In genomic region chr12:50979369-50980052, GRCh38 we compare ENCODE assay signal across 12 cellular contexts. TPM values are rescaled to one million over a fixed set of nuclear protein-coding genes. Genes with fewer than 3 reads are reported as not detected.
DNase-seq lines count a peak whose midpoint lies in the region; ATAC-seq and TF ChIP-seq lines count a peak whose summit lies in the region.
"Had no signal": no experiment of that assay in that cellular context is flagged by ENCODE, and none has a peak within 500 bp of the region (broad histone marks: within the 10 kb centered on the region; RNA-seq: fewer than 3 reads in every experiment).

No MANE protein-coding gene starts in this region.

- H3K9me2 ChIP-seq in GM23248 (ENCODE audit: insufficient read depth), result no peaks in the 10 kb centered on the region

- no peaks in the 10 kb centered on the region for H3K36me3 ChIP-seq in CD8-positive, alpha-beta memory T cell (ENCODE audit: insufficient read depth, low read length)
- H3K36me3 ChIP-seq in GM23248 (ENCODE audit: low read depth), result 0 out of 2 replicates have a peak, but pooled peaks cover 2% of the 10 kb centered on the region

- peak; percentile 48 for DNase-seq in GM13977 (ENCODE audit: low spot score)
- no peak for DNase-seq in nephron progenitor cell
- no peak for DNase-seq in G401 (ENCODE audit: low spot score)
- no peak for DNase-seq in glomerular visceral epithelial cell (ENCODE audit: extremely low spot score)
- DNase-seq in CD8-positive, alpha-beta memory T cell, result no peak
- DNase-seq in GM23248, result no peak
- DNase-seq: DMS79, NCI-H1048 had no signal

- H3K27ac Mint-ChIP-seq in T-helper 1 cell treated with Interleukin-12 subunit alpha and Interleukin-12 subunit beta and Interleukin-4 antibody, amounts not matched to agents 30 μg/mL and 1 μg/mL, for 36 hours, result peak overlapping the region; percentile 97
- H3K27ac Mint-ChIP-seq in nephron progenitor cell, result peak overlapping the region; percentile 64
- peak overlapping the region in 4 of 8 donors; percentile 7 to 70 (median 50) for H3K27ac Mint-ChIP-seq in CD8-positive, alpha-beta memory T cell

- H3K27me3 Mint-ChIP-seq in T-helper 1 cell treated with Interleukin-12 subunit alpha and Interleukin-12 subunit beta and Interleukin-4 antibody, amounts not matched to agents 30 μg/mL and 1 μg/mL, for 36 hours (ENCODE audit: low read depth), result no peaks in the 10 kb centered on the region
- no peaks in the 10 kb centered on the region for H3K27me3 Mint-ChIP-seq in nephron progenitor cell (ENCODE audit: low read depth, poor library complexity)
- no peaks in the 10 kb centered on the region for H3K27me3 Mint-ChIP-seq in CD8-positive, alpha-beta memory T cell

- ATAC-seq in GM19468 (IDR thresholded peaks at IDR 0.05; ENCODE audit: extremely low read depth, unreplicated experiment), result peak; percentile 63

- POLR2A ChIA-PET in CD8-positive, alpha-beta memory T cell (lab: Charles Lee), result interaction anchor here (0.6 kb wide), 1 partner anchor 99 kb away, joined by 8 read pairs; no protein-coding TSS in a partner anchor

- no peak overlapping the region for H3K27ac ChIP-seq in CD8-positive, alpha-beta memory T cell (ENCODE audit: low read depth, low read length)
- H3K27ac ChIP-seq in GM23248, result no peak overlapping the region

- H3K36me3 Mint-ChIP-seq in T-helper 1 cell treated with Interleukin-12 subunit alpha and Interleukin-12 subunit beta and Interleukin-4 antibody, amounts not matched to agents 30 μg/mL and 1 μg/mL, for 36 hours (ENCODE audit: low read depth), result peaks cover 36% of the 10 kb centered on the region
- peaks cover 44% of the 10 kb centered on the region for H3K36me3 Mint-ChIP-seq in nephron progenitor cell (ENCODE audit: low read depth)
- H3K36me3 Mint-ChIP-seq in CD8-positive, alpha-beta memory T cell, result peaks cover 0 to 31% (median 11%) of the 10 kb centered on the region in 3 donors

- no peaks in the 10 kb centered on the region for H3K27me3 ChIP-seq in CD8-positive, alpha-beta memory T cell (ENCODE audit: insufficient read depth, low read length, poor library complexity, severe bottlenecking)
- no peaks in the 10 kb centered on the region for H3K27me3 ChIP-seq in GM23248 (replicated peaks; ENCODE audit: insufficient read depth)

- in situ Hi-C loops in GM13977 (cut with MboI; ENCODE audit: low pct_unique_long_range_greater_than_20kb, low sequenced_read_pairs, unreplicated experiment), result loop anchor here (10.0 kb wide), 1 partner anchor 155 kb away; no protein-coding TSS in a partner anchor
- in situ Hi-C loops in G401 (cut with HindIII; ENCODE audit: low sequenced_read_pairs), result no loop called here
- in situ Hi-C loops in GM23248 (cut with MboI), result no loop called here

- no peak overlapping the region for H3K4me3 ChIP-seq in CD8-positive, alpha-beta memory T cell (ENCODE audit: low read length)
- H3K4me3 ChIP-seq in GM23248, result no peak overlapping the region

- peaks cover 8% of the 10 kb centered on the region for H3F3A ChIP-seq in GM23248 (ENCODE audit: insufficient read depth)

- peak overlapping the region; percentile 62 for H3K4me3 Mint-ChIP-seq in T-helper 1 cell treated with Interleukin-12 subunit alpha and Interleukin-12 subunit beta and Interleukin-4 antibody, amounts not matched to agents 30 μg/mL and 1 μg/mL, for 36 hours
- no peak overlapping the region for H3K4me3 Mint-ChIP-seq in nephron progenitor cell
- H3K4me3 Mint-ChIP-seq in CD8-positive, alpha-beta memory T cell, result no peak overlapping the region

- no peak overlapping the region for H3K4me2 ChIP-seq in GM23248 (ENCODE audit: unreplicated experiment)

- H3K9me3 ChIP-seq in CD8-positive, alpha-beta memory T cell (ENCODE audit: low read length), result no peaks in the 10 kb centered on the region
- no peaks in the 10 kb centered on the region for H3K9me3 ChIP-seq in GM23248 (ENCODE audit: low read depth)

- peaks cover 32% of the 10 kb centered on the region for H3K4me1 Mint-ChIP-seq in T-helper 1 cell treated with Interleukin-12 subunit alpha and Interleukin-12 subunit beta and Interleukin-4 antibody, amounts not matched to agents 30 μg/mL and 1 μg/mL, for 36 hours (ENCODE audit: low read depth)
- no peaks in the 10 kb centered on the region for H3K4me1 Mint-ChIP-seq in nephron progenitor cell
- peaks cover 2 to 11% (median 3%) of the 10 kb centered on the region in 3 donors for H3K4me1 Mint-ChIP-seq in CD8-positive, alpha-beta memory T cell

- CTCF ChIA-PET in CD8-positive, alpha-beta memory T cell (lab: Charles Lee), result no interaction called here

- H3K4me1 ChIP-seq in CD8-positive, alpha-beta memory T cell (ENCODE audit: insufficient read depth, low read length), result no peaks in the 10 kb centered on the region
- peaks cover 6% of the 10 kb centered on the region for H3K4me1 ChIP-seq in GM23248 (ENCODE audit: insufficient read depth)

- no peak overlapping the region for H3K9ac ChIP-seq in GM23248

- 87 to 89% methylated on average over 6 of the region's 6 CpGs for WGBS in GM23248 (ENCODE audit: low coverage in 1 of 2, low lambda C conversion rate in 2 of 2, missing lambda C conversion rate in 2 of 2), 2 experiments

- peaks cover under 1% of the 10 kb centered on the region for H3K9me3 Mint-ChIP-seq in T-helper 1 cell treated with Interleukin-12 subunit alpha and Interleukin-12 subunit beta and Interleukin-4 antibody, amounts not matched to agents 30 μg/mL and 1 μg/mL, for 36 hours
- peaks cover 21% of the 10 kb centered on the region for H3K9me3 Mint-ChIP-seq in nephron progenitor cell
- H3K9me3 Mint-ChIP-seq in CD8-positive, alpha-beta memory T cell, result no peaks in the 10 kb centered on the region

- no peak for TF ChIP-seq CTCF in GM13977 (IDR thresholded peaks at IDR 0.05; ENCODE audit: extremely low read depth, insufficient read depth, missing control alignments)
- TF ChIP-seq CTCF in nephron progenitor cell (IDR thresholded peaks at IDR 0.05), result no peak

- no peak overlapping the region for H2AFZ ChIP-seq in GM23248

- no peaks in the 10 kb centered on the region for H3K79me2 ChIP-seq in GM23248 (ENCODE audit: insufficient read depth)

- no peaks in the 10 kb centered on the region for H4K20me1 ChIP-seq in GM23248 (ENCODE audit: insufficient read depth)

RNA-seq across cellular contexts. Expression of gene HIGD1C, which starts 27.2 kb away (rescaled TPM):
- total RNA-seq in G401 (2014; rRNA removed; shearing (Covaris generic)), result not detected in 2 replicates
- total RNA-seq in CD8-positive, alpha-beta memory T cell, result not detected
- polyA plus RNA-seq in CD8-positive, alpha-beta memory T cell, result not detected
- total RNA-seq in GM23248 (2014; rRNA removed; shearing (Covaris generic)), result not detected in 2 replicates
- not detected in 2 replicates for polyA plus RNA-seq in GM23248 (2016; fragmentation: Nextera tagmentation; extraction: Ambion mirVana)
- total RNA-seq: cardiac septum, osteoblast had no signal

RNA-seq across cellular contexts. Expression of gene SLC11A2, which starts 46.7 kb away (rescaled TPM):
- 24.6 and 37.1 TPM in 2 replicates for total RNA-seq in G401 (2014; rRNA removed; shearing (Covaris generic))
- total RNA-seq in CD8-positive, alpha-beta memory T cell, result 10 to 100 TPM; 35.2 to 36.9 TPM
- polyA plus RNA-seq in CD8-positive, alpha-beta memory T cell, result 14.0 TPM
- 16.3 and 22.8 TPM in 2 replicates for total RNA-seq in GM23248 (2014; rRNA removed; shearing (Covaris generic))
- polyA plus RNA-seq in GM23248 (2016; fragmentation: Nextera tagmentation; extraction: Ambion mirVana), result 18.2 and 18.7 TPM in 2 replicates
